8 cellular contexts compared by ENCODE assay signal in genomic region chr4:42655248-42655647, GRCh38. TPM values are rescaled to one million over a fixed set of nuclear protein-coding genes. Genes with fewer than 3 reads are reported as not detected.
DNase-seq lines count a peak whose midpoint lies in the region; ATAC-seq lines count a peak whose summit lies in the region.

No MANE protein-coding gene starts in this region.

- peaks cover 0 to 14% (median 1%) of the 10 kb centered on the region in 7 donors for H3K9me3 Mint-ChIP-seq in CD4-positive, CD25-positive, alpha-beta regulatory T cell
- peaks cover 14% of the 10 kb centered on the region for H3K9me3 Mint-ChIP-seq in natural killer cell treated with Interleukin-12 subunit alpha and Interleukin-12 subunit beta and Interleukin-15 and Interleukin-18, amount 100 ng/mL, for 72 hours

- H3K4me3 ChIP-seq in CD4-positive, CD25-positive, alpha-beta regulatory T cell (ENCODE audit: low read depth, low read length) = peak overlapping the region; percentile 91
- H3K4me3 ChIP-seq in HAP-1 = peak overlapping the region; percentile 78

- H3K4me1 Mint-ChIP-seq in CD4-positive, CD25-positive, alpha-beta regulatory T cell = peaks cover 32 to 61% (median 56%) of the 10 kb centered on the region in 4 donors
- peaks cover 50 to 54% of the 10 kb centered on the region in 2 donors for H3K4me1 Mint-ChIP-seq in natural killer cell treated with Interleukin-12 subunit alpha and Interleukin-12 subunit beta and Interleukin-15 and Interleukin-18, amount 100 ng/mL, for 72 hours (ENCODE audit: low read depth in 2 of 2)

- peak overlapping the region in 2 of 3 donors; percentile 94 to 97 for H3K27ac Mint-ChIP-seq in CD4-positive, CD25-positive, alpha-beta regulatory T cell
- H3K27ac Mint-ChIP-seq in natural killer cell treated with Interleukin-12 subunit alpha and Interleukin-12 subunit beta and Interleukin-15 and Interleukin-18, amount 100 ng/mL, for 72 hours = peak overlapping the region; percentile 89 to 96

- H3K36me3 Mint-ChIP-seq in CD4-positive, CD25-positive, alpha-beta regulatory T cell = peaks cover 16% of the 10 kb centered on the region
- peaks cover 34% of the 10 kb centered on the region for H3K36me3 Mint-ChIP-seq in natural killer cell treated with Interleukin-12 subunit alpha and Interleukin-12 subunit beta and Interleukin-15 and Interleukin-18, amount 100 ng/mL, for 72 hours

- H3K4me3 Mint-ChIP-seq in CD4-positive, CD25-positive, alpha-beta regulatory T cell = peak overlapping the region; percentile 93 to 98 (median 96)
- H3K4me3 Mint-ChIP-seq in natural killer cell treated with Interleukin-12 subunit alpha and Interleukin-12 subunit beta and Interleukin-15 and Interleukin-18, amount 100 ng/mL, for 72 hours = peak overlapping the region; percentile 83

- no peak for ATAC-seq in CD4-positive, CD25-positive, alpha-beta regulatory T cell (ENCODE audit: low read depth in 2 of 2)
- ATAC-seq in natural killer cell treated with Interleukin-12 subunit alpha and Interleukin-12 subunit beta and Interleukin-15 and Interleukin-18, amount 100 ng/mL, for 72 hours = no peak
- ATAC-seq in GM18873 (IDR thresholded peaks at IDR 0.05; ENCODE audit: low FRiP score, unreplicated experiment) = no peak

- no peaks in the 10 kb centered on the region for H3K27me3 Mint-ChIP-seq in CD4-positive, CD25-positive, alpha-beta regulatory T cell
- no peaks in the 10 kb centered on the region for H3K27me3 Mint-ChIP-seq in natural killer cell treated with Interleukin-12 subunit alpha and Interleukin-12 subunit beta and Interleukin-15 and Interleukin-18, amount 100 ng/mL, for 72 hours

- H3K4me1 ChIP-seq in CD4-positive, CD25-positive, alpha-beta regulatory T cell (ENCODE audit: control insufficient read depth, insufficient read depth, low read length, poor library complexity, severe bottlenecking) = peaks cover 29% of the 10 kb centered on the region
- peaks cover 19% of the 10 kb centered on the region for H3K4me1 ChIP-seq in HAP-1

- peak in 1 of 3 donors; percentile 40 for DNase-seq in CD4-positive, CD25-positive, alpha-beta regulatory T cell
- DNase-seq in HAP-1 (ENCODE audit: low spot score in 2 of 2) (peak in 1 of 2 experiments; percentile 11), NCI-H1694 treated with DMSO at 0.1 percent for 48 hours (lab: John Stamatoyannopoulos, UW) (no peak), epidermal melanocyte (ENCODE audit: insufficient read length, low spot score) (no peak), RPMI8226 (no peak)
- no peak for DNase-seq in natural killer cell treated with Interleukin-12 subunit alpha and Interleukin-12 subunit beta and Interleukin-15 and Interleukin-18, amount 100 ng/mL, for 72 hours (ENCODE audit: low spot score)

- in situ Hi-C loops in HAP-1 (cut with MboI; ENCODE audit: low sequenced_read_pairs) = no loop called here

- H3K27ac ChIP-seq in CD4-positive, CD25-positive, alpha-beta regulatory T cell (ENCODE audit: insufficient read depth, low read length, poor library complexity, severe bottlenecking) = peak overlapping the region; percentile 84
- H3K27ac ChIP-seq in angular gyrus (ENCODE audit: low read depth, low read length) = peak overlapping the region; percentile 85

- no peaks in the 10 kb centered on the region for H3K9me3 ChIP-seq in CD4-positive, CD25-positive, alpha-beta regulatory T cell (ENCODE audit: control insufficient read depth in 2 of 2, low read length in 2 of 2)
- H3K9me3 ChIP-seq in HAP-1 = no peaks in the 10 kb centered on the region

- H3K27me3 ChIP-seq in CD4-positive, CD25-positive, alpha-beta regulatory T cell (ENCODE audit: control insufficient read depth, insufficient read depth, low read length) = no peaks in the 10 kb centered on the region
- no peaks in the 10 kb centered on the region for H3K27me3 ChIP-seq in HAP-1 (ENCODE audit: low read depth)

- no peaks in the 10 kb centered on the region for H3K36me3 ChIP-seq in CD4-positive, CD25-positive, alpha-beta regulatory T cell (ENCODE audit: control insufficient read depth, insufficient read depth, low read length)
- H3K36me3 ChIP-seq in HAP-1 (replicated peaks) = no peaks in the 10 kb centered on the region

RNA-seq across cellular contexts. Expression of gene ATP8A1, which starts 1.7 kb away (rescaled TPM):
- total RNA-seq in CD4-positive, CD25-positive, alpha-beta regulatory T cell = 49.9 TPM
- polyA plus RNA-seq in CD4-positive, CD25-positive, alpha-beta regulatory T cell = 10 to 100 TPM in 1 of 4 donors, 1 to 10 TPM in 3; 6.3 to 10.1 (median 8.1) TPM
- 10 to 100 TPM; 20.5 to 52.9 TPM for total RNA-seq in natural killer cell treated with Interleukin-12 subunit alpha and Interleukin-12 subunit beta and Interleukin-15 and Interleukin-18, amount 100 ng/mL, for 72 hours
